In the genomic region with DNA sequence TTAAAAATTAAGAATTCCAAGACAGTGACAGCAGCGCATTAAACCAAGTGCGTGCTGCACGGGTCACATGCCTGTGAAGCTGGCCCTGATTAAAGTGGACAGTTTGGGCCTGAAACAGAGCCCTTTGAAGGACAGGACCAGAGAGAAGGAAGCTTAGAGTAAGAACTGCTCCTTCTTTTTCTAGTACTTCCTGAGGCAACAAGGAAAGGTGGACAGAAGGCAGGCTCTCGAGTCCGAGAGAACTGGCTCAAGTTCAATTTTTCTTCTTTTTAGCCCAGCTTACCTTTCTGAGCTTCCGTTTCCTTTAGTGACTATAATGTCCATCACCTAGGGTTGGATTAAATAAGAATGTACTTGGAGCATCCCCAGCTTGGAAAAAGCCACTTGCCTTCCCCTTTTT, we compare ENCODE assay signal across 1 cellular context.
TF ChIP-seq lines count a peak whose summit lies in the region.

No MANE protein-coding gene starts in this region.

TF ChIP-seq in GM12878, 131 proteins besides CTCF, POLR2A, EP300 and RAD21:
- TF ChIP-seq PAX8 (IDR thresholded peaks at IDR 0.05) (no peak), MTA2 (IDR thresholded peaks at IDR 0.05; ENCODE audit: low read depth) (no peak), POLR2AphosphoS2 (IDR thresholded peaks at IDR 0.05; ENCODE audit: low read depth, low read length) (no peak), NR2C1 (IDR thresholded peaks at IDR 0.05) (no peak)
TF ChIP-seq in GM12878: peak in this region for 0.
